ENCODE assay signal across 13 cellular contexts in the genomic region with DNA sequence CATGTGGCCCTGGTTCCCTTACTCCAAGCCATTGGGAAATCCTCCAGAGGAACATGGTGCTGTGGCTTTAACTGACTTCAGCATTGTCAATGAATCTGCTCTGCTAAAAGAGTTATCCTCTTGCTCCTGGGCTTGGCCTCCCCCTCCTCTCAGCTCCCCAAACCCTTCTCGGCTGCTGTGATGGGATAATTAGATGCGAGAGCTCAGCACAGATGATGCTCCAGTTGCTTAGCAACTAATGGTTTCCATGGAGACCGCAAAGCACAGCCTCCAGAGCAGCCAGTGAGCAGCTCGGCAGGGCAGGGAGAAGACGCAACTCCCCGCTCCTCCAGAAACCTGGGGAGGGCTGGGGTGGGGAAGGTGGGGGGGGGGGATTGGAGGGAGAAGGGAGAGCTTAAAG. TPM values are rescaled to one million over a fixed set of nuclear protein-coding genes. Genes with fewer than 3 reads are reported as not detected.
A peak's percentile ranks its signal among the peaks of the same experiment; 100 is the strongest.
DNase-seq lines count a peak whose midpoint lies in the region; ATAC-seq and TF ChIP-seq lines count a peak whose summit lies in the region.
"Had no signal": no experiment of that assay in that cellular context is flagged by ENCODE, and none has a peak within 500 bp of the region (broad histone marks: within the 10 kb centered on the region; RNA-seq: fewer than 3 reads in every experiment).

No MANE protein-coding gene starts in this region.

- H3K36me3 ChIP-seq in sigmoid colon: no peaks in the 10 kb centered on the region
- H3K36me3 ChIP-seq: BLaER1, gastroesophageal sphincter, tibial nerve had no signal

- DNase-seq in COR-L47 (lab: John Stamatoyannopoulos, UW) (peak; percentile 94), LHCN-M2 (ENCODE audit: low read depth) (peak; percentile 35), RKO (ENCODE audit: low spot score) (peak; percentile 24), head of caudate nucleus (peak; percentile 67 to 98 (median 88)), sigmoid colon (no peak)
- DNase-seq in activated naive CD4-positive, alpha-beta T cell treated with anti-CD3 and anti-CD28 coated beads, Interleukin-2, amount 50 U/mL, for 72 hours (ENCODE audit: low spot score in 2 of 2): no peak
- no peak for DNase-seq in stimulated activated CD4-positive, alpha-beta T cell treated with anti-CD3 and anti-CD28 coated beads, Interleukin-12 subunit alpha, Interleukin-12 subunit beta, amount 100 ng/mL, for 4 hours
- no peak for DNase-seq in effector CD8-positive, alpha-beta T cell (lab: John Stamatoyannopoulos, UW)
- DNase-seq: amniotic stem cell; stimulated activated CD4-positive, alpha-beta T cell treated with anti-CD3 and anti-CD28 coated beads, Interleukin-2, amount 100 ng/mL, for 24 hours had no signal

- TF ChIP-seq EP300 in sigmoid colon (IDR thresholded peaks at IDR 0.05): no peak

- ATAC-seq in activated naive CD4-positive, alpha-beta T cell treated with anti-CD3 and anti-CD28 coated beads, Interleukin-2, amount 50 U/mL, for 72 hours: no peak
- ATAC-seq: gastroesophageal sphincter had no signal

- H3K9me3 ChIP-seq in sigmoid colon: no peaks in the 10 kb centered on the region
- H3K9me3 ChIP-seq: BLaER1, gastroesophageal sphincter, tibial nerve had no signal

- H3K27me3 ChIP-seq in sigmoid colon: no peaks in the 10 kb centered on the region
- H3K27me3 ChIP-seq: BLaER1 had no signal

- TF ChIP-seq POLR2A in sigmoid colon (IDR thresholded peaks at IDR 0.05): no peak

- no peak for TF ChIP-seq CTCF in sigmoid colon (IDR thresholded peaks at IDR 0.05)

- 30 to 51% methylated on average over 6 of the region's 6 CpGs for WGBS in sigmoid colon, 2 donors

- H3K4me3 ChIP-seq in sigmoid colon: no peak overlapping the region
- H3K4me3 ChIP-seq: BLaER1, gastroesophageal sphincter, tibial nerve had no signal

- H3K27ac ChIP-seq in sigmoid colon: no peak overlapping the region
- H3K27ac ChIP-seq: BLaER1, gastroesophageal sphincter, tibial nerve had no signal

- peaks cover 0 to 4% (median 2%) of the 10 kb centered on the region in 4 donors for H3K4me1 ChIP-seq in sigmoid colon
- H3K4me1 ChIP-seq: BLaER1 had no signal

- intact Hi-C loops in head of caudate nucleus (cut with DNase I): no loop called here
- intact Hi-C loops in sigmoid colon (cut with DNase I): no loop called here

- H3K9me3 Mint-ChIP-seq in activated naive CD4-positive, alpha-beta T cell treated with anti-CD3 and anti-CD28 coated beads, Interleukin-2, amount 50 U/mL, for 72 hours: no peaks in the 10 kb centered on the region

- H3K36me3 Mint-ChIP-seq in activated naive CD4-positive, alpha-beta T cell treated with anti-CD3 and anti-CD28 coated beads, Interleukin-2, amount 50 U/mL, for 72 hours: no peaks in the 10 kb centered on the region

- H3K27ac Mint-ChIP-seq in activated naive CD4-positive, alpha-beta T cell treated with anti-CD3 and anti-CD28 coated beads, Interleukin-2, amount 50 U/mL, for 72 hours: no peak overlapping the region

RNA-seq across cellular contexts. Expression of a gene that starts 2.8 kb away (rescaled TPM):
- not detected in 2 replicates for total RNA-seq in LHCN-M2 (2014; rRNA removed)
- 0.34 TPM for polyA plus RNA-seq in LHCN-M2 (2012)
- 1 to 10 TPM in 1 of 2 donors, under 1 TPM in 1; 0.80 to 2.0 TPM for total RNA-seq in activated naive CD4-positive, alpha-beta T cell treated with anti-CD3 and anti-CD28 coated beads, Interleukin-2, amount 50 U/mL, for 72 hours
- not detected for total RNA-seq in sigmoid colon
- not detected for polyA plus RNA-seq in sigmoid colon
- total RNA-seq: gastroesophageal sphincter, tibial nerve had no signal

RNA-seq across cellular contexts. Expression of a gene that starts 18.3 kb away (rescaled TPM):
- total RNA-seq in LHCN-M2 (2014; rRNA removed) (not detected in 2 replicates), sigmoid colon (not detected)
- not detected for polyA plus RNA-seq in LHCN-M2 (2012)
- not detected for total RNA-seq in activated naive CD4-positive, alpha-beta T cell treated with anti-CD3 and anti-CD28 coated beads, Interleukin-2, amount 50 U/mL, for 72 hours
- not detected for polyA plus RNA-seq in sigmoid colon
- total RNA-seq: gastroesophageal sphincter, tibial nerve had no signal

RNA-seq across cellular contexts. Expression of a gene that starts 27.5 kb away (rescaled TPM):
- 7.4 and 10.3 TPM in 2 replicates for total RNA-seq in LHCN-M2 (2014; rRNA removed)
- 29.8 TPM for polyA plus RNA-seq in LHCN-M2 (2012)
- 10 to 100 TPM; 46.6 to 57.4 TPM for total RNA-seq in activated naive CD4-positive, alpha-beta T cell treated with anti-CD3 and anti-CD28 coated beads, Interleukin-2, amount 50 U/mL, for 72 hours
- 10 to 100 TPM in 3 of 4 donors, 1 to 10 TPM in 1; 7.9 to 46.5 (median 10.8) TPM for total RNA-seq in sigmoid colon
- polyA plus RNA-seq in sigmoid colon: 10 to 100 TPM in 1 of 3 donors, 1 to 10 TPM in 2; 4.8 to 33.2 (median 7.4) TPM

RNA-seq across cellular contexts. Expression of a gene that starts 44.7 kb away (rescaled TPM):
- total RNA-seq in LHCN-M2 (2014; rRNA removed) (15.3 and 20.1 TPM in 2 replicates), sigmoid colon (10 to 100 TPM; 29.6 to 60.5 (median 40.7) TPM)
- polyA plus RNA-seq in LHCN-M2 (2012): 11.1 TPM
- 10 to 100 TPM; 39.0 to 60.1 TPM for total RNA-seq in activated naive CD4-positive, alpha-beta T cell treated with anti-CD3 and anti-CD28 coated beads, Interleukin-2, amount 50 U/mL, for 72 hours
- polyA plus RNA-seq in sigmoid colon: 10 to 100 TPM in 1 of 3 donors, 1 to 10 TPM in 2; 5.3 to 24.6 (median 7.2) TPM

Comparison
In these comparisons a context has a peak if more than half of its experiments do, and no peak if none do; other contexts are left out.
1. DNase-seq: peak in COR-L47 (single experiment), LHCN-M2 (single experiment), RKO (single experiment) and head of caudate nucleus (42 of 42); none in activated naive CD4-positive, alpha-beta T cell treated with anti-CD3 and anti-CD28 coated beads, Interleukin-2, amount 50 U/mL, for 72 hours (0 of 2), stimulated activated CD4-positive, alpha-beta T cell treated with anti-CD3 and anti-CD28 coated beads, Interleukin-12 subunit alpha, Interleukin-12 subunit beta, amount 100 ng/mL, for 4 hours (single experiment), effector CD8-positive, alpha-beta T cell (single experiment) and sigmoid colon (single experiment).